14 cellular contexts compared by ENCODE assay signal in genomic region chr1:22347854-22348760, GRCh38.
DNase-seq lines count a peak whose midpoint lies in the region; ATAC-seq, FAIRE-seq and TF ChIP-seq lines count a peak whose summit lies in the region.
"Had no signal": no experiment of that assay in that cellular context is flagged by ENCODE, and none has a peak within 500 bp of the region (broad histone marks: within the 10 kb centered on the region; RNA-seq: fewer than 3 reads in every experiment).

No MANE protein-coding gene starts in this region.

- no peaks in the 10 kb centered on the region for H3K36me3 ChIP-seq in K562 (ENCODE audit: control insufficient read depth, insufficient read depth, low read length)
- H3K36me3 ChIP-seq in upper lobe of left lung = no peaks in the 10 kb centered on the region
- H3K36me3 ChIP-seq: breast epithelium had no signal

- H3K9me1 ChIP-seq in K562 (ENCODE audit: control insufficient read depth, insufficient read depth, low read length) = no peaks in the 10 kb centered on the region

- H3K4me2 ChIP-seq in K562 (ENCODE audit: insufficient read depth, low read length) = no peak overlapping the region

- no peak for TF ChIP-seq RAD21 in K562 (CRISPR knock-in tag; conservative IDR thresholded peaks at IDR 0.05 in 1 of 2, IDR thresholded peaks at IDR 0.05 in 1 of 2)

- TF ChIP-seq POLR2A in K562 (conservative IDR thresholded peaks at IDR 0.05) (no peak), upper lobe of left lung (IDR thresholded peaks at IDR 0.05) (no peak)

- H3K4me1 ChIP-seq in K562 (replicated peaks in 1 of 2; ENCODE audit: control insufficient read depth in 2 of 2, insufficient read depth in 2 of 2, low read length in 2 of 2) (no peaks in the 10 kb centered on the region; a peak in 1 of 5 replicates), upper lobe of left lung (peaks cover 0 to 6% (median 0%) of the 10 kb centered on the region in 4 donors)
- H3K4me1 ChIP-seq: breast epithelium had no signal

- peaks cover 69 to 81% of the 10 kb centered on the region in 2 experiments for H3K27me3 ChIP-seq in K562 (ENCODE audit: control insufficient read depth in 2 of 2, insufficient read depth in 2 of 2, low read length in 2 of 2)
- peaks cover 0 to 16% (median 8%) of the 10 kb centered on the region in 4 donors for H3K27me3 ChIP-seq in upper lobe of left lung

- TF ChIP-seq EP300 in K562 (IDR thresholded peaks at IDR 0.05; ENCODE audit: low read length) (no peak), upper lobe of left lung (IDR thresholded peaks at IDR 0.05) (no peak)

- in situ Hi-C loops in K562 (cut with MboI) = no loop called here

- no peak for FAIRE-seq in K562 (lab: Jason Lieb, UNC)
- FAIRE-seq: D721Med had no signal

- H3K9me3 ChIP-seq in K562 (replicated peaks; ENCODE audit: control insufficient read depth, insufficient read depth, low read depth, low read length) (no peaks in the 10 kb centered on the region; the same call in 1 of the 2 replicates), upper lobe of left lung (no peaks in the 10 kb centered on the region)
- H3K9me3 ChIP-seq: breast epithelium had no signal

- H3K27ac ChIP-seq in K562 (ENCODE audit: extremely low read depth, low read depth, low read length) = no peak overlapping the region
- no peak overlapping the region for H3K27ac ChIP-seq in upper lobe of left lung
- no peak overlapping the region for H3K27ac ChIP-seq in substantia nigra (ENCODE audit: low read depth, low read length, poor library complexity, severe bottlenecking)
- H3K27ac ChIP-seq: breast epithelium had no signal

- no peak overlapping the region for H3K9ac ChIP-seq in K562 (ENCODE audit: insufficient read depth in 1 of 2, low read depth in 2 of 2, low read length in 2 of 2)

- POLR2A ChIA-PET in K562 (lab: Yijun Ruan, JAX) = interaction anchor here (0.6 to 0.7 kb wide), 2 partner anchors 16 to 282 kb away, joined by 3 read pairs; no protein-coding TSS in a partner anchor

- H4K20me1 ChIP-seq in K562 (replicated peaks; ENCODE audit: control insufficient read depth, insufficient read depth, low read length) = peaks cover 24% of the 10 kb centered on the region

- no peaks in the 10 kb centered on the region for H3K79me2 ChIP-seq in K562 (ENCODE audit: control insufficient read depth, insufficient read depth, low read length)

- DNase-seq in COLO668 (lab: John Stamatoyannopoulos, UW; ENCODE audit: unreplicated experiment) (peak; percentile 84), NCI-H146 (lab: John Stamatoyannopoulos, UW) (peak; percentile 47), K562 (ENCODE audit: extremely low read depth in 1 of 4, low spot score in 3 of 4) (no peak), lung microvascular endothelial cell (ENCODE audit: low read depth in 2 of 2) (peak; percentile 26 to 55), upper lobe of left lung (no peak), substantia nigra (lab: John Stamatoyannopoulos, UW) (no peak)
- no peak for DNase-seq in activated CD4-positive, CD25-positive, alpha-beta regulatory T cell treated with anti-CD3 and anti-CD28 coated beads, Interleukin-2, amount 50 U/mL, for 72 hours
- DNase-seq: activated CD4-positive, alpha-beta T cell treated with anti-CD3 and anti-CD28 coated beads for 36 hours; hippocampal formation; NCI-H1436; NCI-H82 had no signal

- CTCF ChIA-PET in K562 (lab: Yijun Ruan, JAX; ENCODE audit: low intra/inter-chr PET ratio) = no interaction called here

- intact Hi-C loops in K562 (cut with micrococcal nuclease) = no loop called here

- 3% methylated on average over 16 of the region's 16 CpGs for WGBS in K562 (ENCODE audit: insufficient coverage, low coverage, missing lambda C conversion rate)
- WGBS in upper lobe of left lung, 2 donors = 32 to 38% methylated on average over 15 to 16 of the region's 16 CpGs

- no peak overlapping the region for H2AFZ ChIP-seq in K562 (ENCODE audit: low read depth, low read length)

- H3K4me3 ChIP-seq in K562 (no peak overlapping the region), upper lobe of left lung (no peak overlapping the region)
- H3K4me3 ChIP-seq: breast epithelium had no signal

- no TSS peak for BruUV-seq in K562 (replicated peaks; lab: Mats Ljungman, UMichigan)

- ATAC-seq in K562 (no peak), upper lobe of left lung (ENCODE audit: low FRiP score in 2 of 2) (no peak), GM19455 (IDR thresholded peaks at IDR 0.05; ENCODE audit: unreplicated experiment) (no peak)
- ATAC-seq: activated CD4-positive, alpha-beta T cell treated with anti-CD3 and anti-CD28 coated beads for 36 hours had no signal

- TF ChIP-seq CTCF in K562 (IDR thresholded peaks at IDR 0.05 in 2 of 3, conservative IDR thresholded peaks at IDR 0.05 in 1 of 3; ENCODE audit: insufficient read depth in 2 of 3, low read depth in 1 of 3, low read length in 3 of 3) (no peak), upper lobe of left lung (IDR thresholded peaks at IDR 0.05) (no peak)

TF ChIP-seq in K562, 482 proteins besides CTCF, POLR2A, EP300 and RAD21:
- no peak for TF ChIP-seq RB1 (IDR thresholded peaks at IDR 0.05; ENCODE audit: low read depth)
- TF ChIP-seq CBX1 (IDR thresholded peaks at IDR 0.05; ENCODE audit: low read depth) = no peak
- peak; percentile 58 for TF ChIP-seq CBX8 (IDR thresholded peaks at IDR 0.05; ENCODE audit: borderline replicate concordance, extremely low read depth, low read depth, low read length, poor library complexity, severe bottlenecking)
- peak; percentile 93; the same call in 1 of the 2 replicates for TF ChIP-seq EZH2 (IDR thresholded peaks at IDR 0.05; ENCODE audit: borderline replicate concordance, low read depth, low read length)
- no peak for TF ChIP-seq PRDM10 (IDR thresholded peaks at IDR 0.05; ENCODE audit: partially characterized antibody)
- TF ChIP-seq CBX2 (IDR thresholded peaks at IDR 0.05; ENCODE audit: insufficient read depth, low read length, poor library complexity, severe bottlenecking) = peak; percentile 94
- TF ChIP-seq ZNF445 (CRISPR knock-in tag; IDR thresholded peaks at IDR 0.05; ENCODE audit: low read depth) = no peak

Comparison
In these comparisons a context has a peak if more than half of its experiments do, and no peak if none do; other contexts are left out.
1. DNase-seq: peak in COLO668 (single experiment), NCI-H146 (single experiment) and lung microvascular endothelial cell (2 of 2); none in K562 (0 of 4), activated CD4-positive, CD25-positive, alpha-beta regulatory T cell treated with anti-CD3 and anti-CD28 coated beads, Interleukin-2, amount 50 U/mL, for 72 hours (single experiment), upper lobe of left lung (0 of 2) and substantia nigra (0 of 49).